ENCODE assay signal across 29 cellular contexts in genomic region chr3:175443682-175444081, GRCh38.
"Had no signal": no experiment of that assay in that cellular context is flagged by ENCODE, and none has a peak within 500 bp of the region (broad histone marks: within the 10 kb centered on the region; RNA-seq: fewer than 3 reads in every experiment).

No MANE protein-coding gene starts in this region.

- H3K27me3 ChIP-seq: brain microvascular endothelial cell, dorsolateral prefrontal cortex, esophagus muscularis mucosa, foreskin keratinocyte, gastrocnemius medialis, heart left ventricle had no signal

- DNase-seq: activated CD4-positive, alpha-beta memory T cell treated with anti-CD3 and anti-CD28 coated beads for 36 hours; activated CD4-positive, alpha-beta T cell treated with anti-CD3 and anti-CD28 coated beads for 36 hours; activated CD4-positive, alpha-beta T cell treated with anti-CD3 and anti-CD28 coated beads, Interleukin-2, amount 10 ng/mL, durations not matched to agents 24 days and 14 days; activated CD4-positive, CD25-positive, alpha-beta regulatory T cell; activated CD4-positive, CD25-positive, alpha-beta regulatory T cell treated with anti-CD3 and anti-CD28 coated beads, Interleukin-2, amount 50 U/mL, for 72 hours; activated CD8-positive, alpha-beta memory T cell treated with anti-CD3 and anti-CD28 coated beads, Interleukin-2, amount 10 ng/mL, durations not matched to agents 7 days and 5 days; activated CD8-positive, alpha-beta memory T cell treated with anti-CD3 and anti-CD28 coated beads, Interleukin-2, amount 50 U/mL, for 4 hours; activated CD8-positive, alpha-beta T cell treated with anti-CD3 and anti-CD28 coated beads, Interleukin-2, amount 10 ng/mL, durations not matched to agents 7 days and 5 days; activated effector memory CD4-positive, alpha-beta T cell treated with anti-CD3 and anti-CD28 coated beads, Interleukin-2, amount 50 U/mL, for 16 hours; activated naive CD4-positive, alpha-beta T cell; activated naive CD4-positive, alpha-beta T cell treated with anti-CD3 and anti-CD28 coated beads, Interleukin-2, amount 10 ng/mL, durations not matched to agents 7 days and 5 days; activated naive CD8-positive, alpha-beta T cell treated with anti-CD3 and anti-CD28 coated beads, Interleukin-2, amount 10 ng/mL, durations not matched to agents 7 days and 5 days; activated T-cell treated with anti-CD3 and anti-CD28 coated beads, Interleukin-2, amount 50 U/mL, for 1 hour; activated T-cell treated with anti-CD3 and anti-CD28 coated beads, Interleukin-2, amount 50 U/mL, for 48 hours; brain microvascular endothelial cell; dorsolateral prefrontal cortex; effector CD4-positive, alpha-beta T cell; effector memory CD8-positive, alpha-beta T cell; erythroblast; foreskin keratinocyte; gastrocnemius medialis; glutamatergic neuron; heart left ventricle; T-helper 2 cell had no signal

- FAIRE-seq: astrocyte, bronchial epithelial cell had no signal

- H3K4me1 ChIP-seq: esophagus muscularis mucosa, foreskin keratinocyte, gastrocnemius medialis, heart left ventricle had no signal

- ATAC-seq: activated CD4-positive, alpha-beta T cell treated with anti-CD3 and anti-CD28 coated beads for 36 hours; activated CD8-positive, alpha-beta memory T cell treated with anti-CD3 and anti-CD28 coated beads, Interleukin-2, amount 10 ng/mL, durations not matched to agents 7 days and 5 days; activated CD8-positive, alpha-beta T cell treated with anti-CD3 and anti-CD28 coated beads, Interleukin-2, amount 10 ng/mL, durations not matched to agents 7 days and 5 days; activated naive CD4-positive, alpha-beta T cell treated with anti-CD3 and anti-CD28 coated beads, Interleukin-2, amount 50 U/mL, for 72 hours; effector memory CD8-positive, alpha-beta T cell; foreskin keratinocyte; gastrocnemius medialis; heart left ventricle had no signal

- H3K4me3 ChIP-seq: coronary artery, dorsolateral prefrontal cortex, esophagus muscularis mucosa, gastrocnemius medialis, heart left ventricle had no signal

- H3K36me3 ChIP-seq: brain microvascular endothelial cell, esophagus muscularis mucosa, gastrocnemius medialis, heart left ventricle had no signal

- H3K27ac ChIP-seq: brain microvascular endothelial cell, coronary artery, dorsolateral prefrontal cortex, esophagus muscularis mucosa, foreskin keratinocyte, gastrocnemius medialis, heart left ventricle had no signal

- H3K9me3 ChIP-seq: esophagus muscularis mucosa, gastrocnemius medialis had no signal
